Comparison of ENCODE assay signal across 26 cellular contexts in genomic region chr5:13821366-13821765, GRCh38.
"Had no signal": no experiment of that assay in that cellular context is flagged by ENCODE, and none has a peak within 500 bp of the region (broad histone marks: within the 10 kb centered on the region; RNA-seq: fewer than 3 reads in every experiment).

No MANE protein-coding gene starts in this region.

- H3K4me3 Mint-ChIP-seq: immature natural killer cell; memory B cell; naive thymus-derived CD4-positive, alpha-beta T cell had no signal

- H3K4me2 ChIP-seq: hepatocyte had no signal

- ATAC-seq: foreskin keratinocyte; gastroesophageal sphincter; heart left ventricle; left cardiac atrium; left lung; left ventricle myocardium superior; naive thymus-derived CD4-positive, alpha-beta T cell had no signal

- H3K27me3 Mint-ChIP-seq: memory B cell; naive thymus-derived CD4-positive, alpha-beta T cell had no signal

- H3K27ac Mint-ChIP-seq: immature natural killer cell; memory B cell; naive thymus-derived CD4-positive, alpha-beta T cell had no signal

- DNase-seq: dermis blood vessel endothelial cell; dorsolateral prefrontal cortex; effector CD4-positive, alpha-beta T cell; effector memory CD4-positive, alpha-beta T cell; foreskin keratinocyte; heart left ventricle; hypothalamus; immature natural killer cell; islet precursor cell; kidney; kidney glomerular epithelial cell; left cardiac atrium; left lung; left ventricle myocardium superior; mammary epithelial cell; mesendoderm; midbrain; naive thymus-derived CD4-positive, alpha-beta T cell had no signal

- H3K27ac ChIP-seq: coronary artery, dorsolateral prefrontal cortex, esophagus muscularis mucosa, foreskin keratinocyte, gastroesophageal sphincter, heart left ventricle, hepatocyte, left lung had no signal

- H3K4me1 Mint-ChIP-seq: immature natural killer cell; naive thymus-derived CD4-positive, alpha-beta T cell had no signal

- FAIRE-seq: endothelial cell of umbilical vein, frontal cortex, kidney had no signal

- H3K4me3 ChIP-seq: coronary artery, dorsolateral prefrontal cortex, esophagus muscularis mucosa, gastroesophageal sphincter, heart left ventricle, hepatocyte, left lung, lung had no signal

- H2AFZ ChIP-seq: hepatocyte had no signal

- H3K36me3 Mint-ChIP-seq: immature natural killer cell; memory B cell; naive thymus-derived CD4-positive, alpha-beta T cell had no signal

- H3K27me3 ChIP-seq: dorsolateral prefrontal cortex, esophagus muscularis mucosa, foreskin keratinocyte, gastroesophageal sphincter, heart left ventricle, hepatocyte, left lung had no signal

- H3K4me1 ChIP-seq: esophagus muscularis mucosa, foreskin keratinocyte, gastroesophageal sphincter, heart left ventricle, left lung had no signal

- H3K9me3 ChIP-seq: esophagus muscularis mucosa, gastroesophageal sphincter, heart left ventricle, left lung had no signal

- H3K79me2 ChIP-seq: hepatocyte had no signal

- H3K36me3 ChIP-seq: esophagus muscularis mucosa, gastroesophageal sphincter, heart left ventricle, left lung had no signal
